In genomic region chr12:99284161-99284560, GRCh38 we compare ENCODE assay signal across 20 cellular contexts.
A peak's percentile ranks its signal among the peaks of the same experiment; 100 is the strongest.
DNase-seq lines count a peak whose midpoint lies in the region; ATAC-seq and TF ChIP-seq lines count a peak whose summit lies in the region.
"Had no signal": no experiment of that assay in that cellular context is flagged by ENCODE, and none has a peak within 500 bp of the region (broad histone marks: within the 10 kb centered on the region; RNA-seq: fewer than 3 reads in every experiment).

No MANE protein-coding gene starts in this region.

- H3K4me2 ChIP-seq in OCI-LY7 (ENCODE audit: low read length): 0 out of 2 replicates have a peak overlapping the region, but pooled peaks have one; percentile 59
- H3K4me2 ChIP-seq: BLaER1 treated with 17β-estradiol and CSF1 and Interleukin-3, amounts not matched to agents 10 nM and 100 nM had no signal

- H3K27me3 ChIP-seq in CD4-positive, alpha-beta T cell (ENCODE audit: control insufficient read depth, insufficient read depth, low read length): no peaks in the 10 kb centered on the region
- H3K27me3 ChIP-seq: BLaER1 treated with 17β-estradiol and CSF1 and Interleukin-3, amounts not matched to agents 10 nM and 100 nM had no signal

- no peak for TF ChIP-seq POLR2A in GM18505 (IDR thresholded peaks at IDR 0.05; ENCODE audit: borderline replicate concordance, extremely low read depth, insufficient read depth, insufficient read length)

- H3K27ac Mint-ChIP-seq in CD4-positive, alpha-beta T cell: no peak overlapping the region
- H3K27ac Mint-ChIP-seq: B cell; CD8-positive, alpha-beta memory T cell; IgD-negative memory B cell had no signal

- intact Hi-C loops in OCI-LY7 (cut with micrococcal nuclease; ENCODE audit: unreplicated experiment): loop anchor here (5.0 kb wide), 1 partner anchor 108 kb away; no protein-coding TSS in a partner anchor
- intact Hi-C loops in CD4-positive, alpha-beta T cell (cut with DNase I, micrococcal nuclease): no loop called here

- peak overlapping the region; percentile 78; the same call in 1 of the 2 replicates for H2AFZ ChIP-seq in OCI-LY7 (ENCODE audit: low read length)

- POLR2A ChIA-PET in OCI-LY7 (lab: Charles Lee): interaction anchor here (0.6 to 1.9 kb wide), 5 partner anchors 13 to 149 kb away, joined by 3 to 5 read pairs (median 3); no protein-coding TSS in a partner anchor
- POLR2A ChIA-PET in CD4-positive, alpha-beta T cell (lab: Charles Lee): no interaction called here

- BruUV-seq in OCI-LY7 (replicated peaks; lab: Mats Ljungman, UMichigan): no TSS peak

- no peaks in the 10 kb centered on the region for H4K20me1 ChIP-seq in OCI-LY7 (ENCODE audit: insufficient read depth, low read length)
- H4K20me1 ChIP-seq: BLaER1 treated with 17β-estradiol and CSF1 and Interleukin-3, amounts not matched to agents 10 nM and 100 nM had no signal

- no peak overlapping the region for H3K4me3 Mint-ChIP-seq in CD4-positive, alpha-beta T cell
- H3K4me3 Mint-ChIP-seq: B cell; CD8-positive, alpha-beta memory T cell; IgD-negative memory B cell had no signal

- ATAC-seq in esophagus mucosa: peak; percentile 80
- no peak for ATAC-seq in GM18505 (IDR thresholded peaks at IDR 0.05; ENCODE audit: unreplicated experiment)
- no peak for ATAC-seq in CD4-positive, alpha-beta T cell (ENCODE audit: poor library complexity)
- ATAC-seq: HepG2 had no signal

- peaks cover 38% of the 10 kb centered on the region for H3K4me1 ChIP-seq in OCI-LY7 (ENCODE audit: insufficient read depth, low read length, poor library complexity, severe bottlenecking)

- H3K4me1 Mint-ChIP-seq in CD4-positive, alpha-beta T cell (ENCODE audit: low read depth): no peaks in the 10 kb centered on the region
- H3K4me1 Mint-ChIP-seq: B cell; CD8-positive, alpha-beta memory T cell; IgD-negative memory B cell had no signal

- peaks cover 2% of the 10 kb centered on the region; the same call in 1 of the 2 replicates for H3K9me3 ChIP-seq in OCI-LY7 (ENCODE audit: low read length)
- no peaks in the 10 kb centered on the region for H3K9me3 ChIP-seq in CD4-positive, alpha-beta T cell (ENCODE audit: control insufficient read depth, low read length)
- H3K9me3 ChIP-seq: HAP-1 had no signal

- no peaks in the 10 kb centered on the region for H3K27me3 Mint-ChIP-seq in CD4-positive, alpha-beta T cell
- H3K27me3 Mint-ChIP-seq: B cell; CD8-positive, alpha-beta memory T cell; IgD-negative memory B cell had no signal

- H3K79me2 ChIP-seq in OCI-LY7 (ENCODE audit: insufficient read depth, low read depth, low read length): no peaks in the 10 kb centered on the region

- TF ChIP-seq CTCF in OCI-LY7 (conservative IDR thresholded peaks at IDR 0.05; ENCODE audit: low read length): no peak
- TF ChIP-seq CTCF in CD4-positive, alpha-beta T cell (IDR thresholded peaks at IDR 0.05): no peak

- no peak overlapping the region for H3K4me3 ChIP-seq in OCI-LY7 (ENCODE audit: low read depth, low read length, poor library complexity, severe bottlenecking)
- H3K4me3 ChIP-seq: BLaER1 treated with 17β-estradiol and CSF1 and Interleukin-3, amounts not matched to agents 10 nM and 100 nM; HAP-1 had no signal

- no peaks in the 10 kb centered on the region for H3K9me2 ChIP-seq in OCI-LY7 (ENCODE audit: insufficient read depth, low read length)

- H3K36me3 Mint-ChIP-seq in CD4-positive, alpha-beta T cell (ENCODE audit: low read depth): no peaks in the 10 kb centered on the region
- H3K36me3 Mint-ChIP-seq: CD8-positive, alpha-beta memory T cell; IgD-negative memory B cell had no signal

- CTCF ChIA-PET in OCI-LY7 (lab: Charles Lee; ENCODE audit: unreplicated experiment): no interaction called here
- CTCF ChIA-PET in CD4-positive, alpha-beta T cell (lab: Charles Lee): no interaction called here

- DNase-seq in SIG-M5 treated with dmso at 0.1 percent for 504 hours (lab: John Stamatoyannopoulos, UW; ENCODE audit: unreplicated experiment) (peak; percentile 30), SIG-M5 (lab: John Stamatoyannopoulos, UW) (no peak), OCI-LY7 (ENCODE audit: low spot score) (no peak), GM19240 (ENCODE audit: insufficient read length, low spot score) (no peak)
- no peak for DNase-seq in stimulated activated CD4-positive, alpha-beta T cell treated with anti-CD3 and anti-CD28 coated beads, Interleukin-12 subunit alpha, Interleukin-12 subunit beta, amount 100 ng/mL, for 4 hours
- DNase-seq in CD4-positive, alpha-beta T cell: no peak
- DNase-seq: 8988T; CD8-positive, alpha-beta memory T cell; COR-L47; DMS 273 treated with DMSO at 0.1 percent for 48 hours; DMS79 treated with DMSO at 0.1 percent for 48 hours; GF-D8; KBM-7 had no signal

- H3K36me3 ChIP-seq in OCI-LY7 (ENCODE audit: insufficient read depth, low read length): no peaks in the 10 kb centered on the region; the same call in 1 of the 2 replicates
- H3K36me3 ChIP-seq: HAP-1 had no signal

- peaks cover 6% of the 10 kb centered on the region for H3K9me3 Mint-ChIP-seq in CD4-positive, alpha-beta T cell

- H3K27ac ChIP-seq in OCI-LY7 (ENCODE audit: low read depth, low read length, poor library complexity, severe bottlenecking): no peak overlapping the region
- H3K27ac ChIP-seq in CD4-positive, alpha-beta T cell (ENCODE audit: low read depth, low read length): no peak overlapping the region
- H3K27ac ChIP-seq: BLaER1 treated with 17β-estradiol and CSF1 and Interleukin-3, amounts not matched to agents 10 nM and 100 nM had no signal
